Comparison of ENCODE assay signal across 11 cellular contexts in genomic region chr3:38210141-38210757, GRCh38. TPM values are rescaled to one million over a fixed set of nuclear protein-coding genes. Genes with fewer than 3 reads are reported as not detected.
DNase-seq lines count a peak whose midpoint lies in the region; ATAC-seq and TF ChIP-seq lines count a peak whose summit lies in the region.
"Had no signal": no experiment of that assay in that cellular context is flagged by ENCODE, and none has a peak within 500 bp of the region (broad histone marks: within the 10 kb centered on the region; RNA-seq: fewer than 3 reads in every experiment).

No MANE protein-coding gene starts in this region.

- intact Hi-C loops in aorta (cut with DNase I) (no loop called here), upper lobe of right lung (cut with DNase I) (no loop called here)

- no peak overlapping the region for H3K4me3 ChIP-seq in GM12864 (ENCODE audit: low read depth, low read length)
- peak overlapping the region; percentile 61 for H3K4me3 ChIP-seq in OCI-LY3 (ENCODE audit: low read length)
- H3K4me3 ChIP-seq in aorta (ENCODE audit: low read length in 2 of 2) = no peak overlapping the region
- H3K4me3 ChIP-seq in upper lobe of right lung = no peak overlapping the region
- H3K4me3 ChIP-seq: left ventricle myocardium inferior had no signal

- peaks cover 4% of the 10 kb centered on the region for H4K20me1 ChIP-seq in OCI-LY3 (ENCODE audit: insufficient read depth, low read length)

- WGBS in aorta, 2 donors = 92 to 98% methylated on average over 2 of the region's 2 CpGs

- TF ChIP-seq CTCF in GM12864 (IDR thresholded peaks at IDR 0.05; ENCODE audit: low read depth, low read length, missing control alignments) = no peak
- no peak for TF ChIP-seq CTCF in OCI-LY3 (IDR thresholded peaks at IDR 0.05; ENCODE audit: low read depth, low read length)
- no peak for TF ChIP-seq CTCF in upper lobe of right lung (IDR thresholded peaks at IDR 0.05)

- ATAC-seq in GM19035 (IDR thresholded peaks at IDR 0.05; ENCODE audit: unreplicated experiment) = peak; percentile 89
- ATAC-seq in HG02763 (IDR thresholded peaks at IDR 0.05; ENCODE audit: unreplicated experiment) = peak; percentile 66
- ATAC-seq in aorta (ENCODE audit: low FRiP score) = no peak
- no peak for ATAC-seq in upper lobe of right lung

- peaks cover 28% of the 10 kb centered on the region for H3K36me3 ChIP-seq in OCI-LY3 (replicated peaks; ENCODE audit: low read depth, low read length)
- no peaks in the 10 kb centered on the region for H3K36me3 ChIP-seq in aorta (ENCODE audit: control insufficient read depth in 1 of 2, insufficient read depth in 2 of 2, low read length in 1 of 2)
- H3K36me3 ChIP-seq in upper lobe of right lung = no peaks in the 10 kb centered on the region
- H3K36me3 ChIP-seq: left ventricle myocardium inferior had no signal

- peak overlapping the region; percentile 87 for H3K4me2 ChIP-seq in OCI-LY3 (ENCODE audit: low read length)

- DNase-seq in GM12864 (ENCODE audit: low read depth) (peak; percentile 52), SIG-M5 (lab: John Stamatoyannopoulos, UW) (no peak), aorta (no peak), upper lobe of right lung (no peak), NCI-H82 treated with DMSO at 0.1 percent for 48 hours (lab: John Stamatoyannopoulos, UW; ENCODE audit: unreplicated experiment) (no peak)
- DNase-seq: activated CD4-positive, CD25-positive, alpha-beta regulatory T cell; Karpas-422; left ventricle myocardium inferior had no signal

- H2AFZ ChIP-seq in OCI-LY3 (ENCODE audit: low read depth, low read length) = no peak overlapping the region

- peak overlapping the region; percentile 69 for H3K9ac ChIP-seq in OCI-LY3 (ENCODE audit: low read length)

- H3K9me3 ChIP-seq in OCI-LY3 (ENCODE audit: insufficient read depth, low read length) (no peaks in the 10 kb centered on the region), aorta (ENCODE audit: control insufficient read depth, low read length) (no peaks in the 10 kb centered on the region), upper lobe of right lung (no peaks in the 10 kb centered on the region)
- H3K9me3 ChIP-seq: left ventricle myocardium inferior had no signal

- H3K79me2 ChIP-seq in OCI-LY3 (ENCODE audit: low read length) = peaks cover 69% of the 10 kb centered on the region

- H3K27ac ChIP-seq in OCI-LY3 (ENCODE audit: low read length) (peak overlapping the region; percentile 97), aorta (ENCODE audit: low read depth in 1 of 2, low read length in 2 of 2) (no peak overlapping the region), upper lobe of right lung (no peak overlapping the region)
- H3K27ac ChIP-seq: left ventricle myocardium inferior had no signal

- H3K4me1 ChIP-seq in OCI-LY3 (ENCODE audit: low read length) (peaks cover 65% of the 10 kb centered on the region), aorta (ENCODE audit: control insufficient read depth in 1 of 2, insufficient read depth in 2 of 2, low read length in 2 of 2) (no peaks in the 10 kb centered on the region), upper lobe of right lung (peaks cover 4% of the 10 kb centered on the region)

- H3K27me3 ChIP-seq in OCI-LY3 (ENCODE audit: low read depth, low read length) = no peaks in the 10 kb centered on the region
- no peaks in the 10 kb centered on the region for H3K27me3 ChIP-seq in aorta (ENCODE audit: control insufficient read depth in 1 of 2, insufficient read depth in 2 of 2, low read length in 1 of 2)
- no peaks in the 10 kb centered on the region for H3K27me3 ChIP-seq in upper lobe of right lung

RNA-seq across cellular contexts. Expression of gene OXSR1, which starts 44.9 kb away (rescaled TPM):
- 10 to 100 TPM; 38.9 to 42.0 TPM for total RNA-seq in aorta
- 10 to 100 TPM in 1 of 2 donors, 1 to 10 TPM in 1; 7.9 to 13.9 TPM for polyA plus RNA-seq in aorta
- 32.7 TPM for total RNA-seq in upper lobe of right lung

RNA-seq across cellular contexts. Expression of gene SLC22A13, which starts 55.4 kb away (rescaled TPM):
- 1 to 10 TPM; 1.1 to 1.3 TPM for total RNA-seq in aorta
- polyA plus RNA-seq in aorta = not detected
- 0.41 TPM for total RNA-seq in upper lobe of right lung
- total RNA-seq: left ventricle myocardium inferior had no signal

Comparison
In these comparisons a context has a peak if more than half of its experiments do, and no peak if none do; other contexts are left out.
1. ATAC-seq: peak in GM19035 (single experiment) and HG02763 (single experiment); none in aorta (single experiment) and upper lobe of right lung (single experiment).